26 cellular contexts compared by ENCODE assay signal in genomic region chr9:16312962-16313546, GRCh38.
"Had no signal": no experiment of that assay in that cellular context is flagged by ENCODE, and none has a peak within 500 bp of the region (broad histone marks: within the 10 kb centered on the region; RNA-seq: fewer than 3 reads in every experiment).

No MANE protein-coding gene starts in this region.

- H3K27ac ChIP-seq: dorsolateral prefrontal cortex, epithelial cell of prostate, gastrocnemius medialis, pancreas, right lobe of liver, suprapubic skin had no signal

- FAIRE-seq: kidney, pancreas had no signal

- H3K4me2 ChIP-seq: smooth muscle cell had no signal

- H3K4me3 ChIP-seq: dorsolateral prefrontal cortex, gastrocnemius medialis, lung, mucosa of descending colon, pancreas, right lobe of liver, smooth muscle cell, suprapubic skin had no signal

- H3K9me3 ChIP-seq: gastrocnemius medialis, mucosa of descending colon, pancreas, right lobe of liver, suprapubic skin had no signal

- H3K4me1 ChIP-seq: pancreas had no signal

- ATAC-seq: esophagus mucosa; gastrocnemius medialis; left lobe of liver; mucosa of descending colon; natural killer cell treated with Interleukin-12 subunit alpha and Interleukin-12 subunit beta and Interleukin-15 and Interleukin-18, amount 100 ng/mL, for 72 hours; pancreas; right lobe of liver; stimulated activated naive CD8-positive, alpha-beta T cell treated with anti-CD3 and anti-CD28 coated beads, Interleukin-15, amount 100 ng/mL, for 72 hours had no signal

- DNase-seq: cerebellar nuclear complex; dorsolateral prefrontal cortex; effector CD8-positive, alpha-beta T cell; endodermal cell; gastrocnemius medialis; head of caudate nucleus; kidney; mucosa of descending colon; naive B cell; occipital lobe; pancreas; retina; right lobe of liver; stimulated activated CD4-positive, alpha-beta T cell treated with anti-CD3 and anti-CD28 coated beads, Interleukin-12 subunit alpha, Interleukin-12 subunit beta, amount 100 ng/mL, for 4 hours; stimulated activated CD4-positive, alpha-beta T cell treated with anti-CD3 and anti-CD28 coated beads, Interleukin-1b, Interleukin-23, amount 100 ng/mL, for 48 hours; stimulated activated CD4-positive, alpha-beta T cell treated with anti-CD3 and anti-CD28 coated beads, Interleukin-4, amount 100 ng/mL, for 1 hour; stimulated activated CD8-positive, alpha-beta memory T cell treated with anti-CD3 and anti-CD28 coated beads, Interleukin-4, amount 100 ng/mL, for 48 hours; stimulated activated naive CD4-positive, alpha-beta T cell; stimulated activated naive CD8-positive, alpha-beta T cell treated with anti-CD3 and anti-CD28 coated beads, Interleukin-15, amount 100 ng/mL, for 72 hours had no signal

- H3K27me3 ChIP-seq: pancreas, right lobe of liver, suprapubic skin had no signal

- H3K36me3 ChIP-seq: gastrocnemius medialis, pancreas, right lobe of liver, suprapubic skin had no signal
